ENCODE assay signal across 21 cellular contexts in genomic region chr5:113192541-113192940, GRCh38.
DNase-seq lines count a peak whose midpoint lies in the region; ATAC-seq, FAIRE-seq and TF ChIP-seq lines count a peak whose summit lies in the region.
"Had no signal": no experiment of that assay in that cellular context is flagged by ENCODE, and none has a peak within 500 bp of the region (broad histone marks: within the 10 kb centered on the region; RNA-seq: fewer than 3 reads in every experiment).

No MANE protein-coding gene starts in this region.

- H3K27ac ChIP-seq in PC-3 (ENCODE audit: low read length) (no peak overlapping the region), endothelial cell of umbilical vein (ENCODE audit: insufficient read depth, low read depth, low read length) (no peak overlapping the region), sigmoid colon (no peak overlapping the region)
- no peak overlapping the region for H3K27ac ChIP-seq in effector memory CD4-positive, alpha-beta T cell (ENCODE audit: insufficient read depth, low read length, poor library complexity, severe bottlenecking)
- H3K27ac ChIP-seq: A549 had no signal

- dilution Hi-C loops in endothelial cell of umbilical vein (cut with MboI; ENCODE audit: extremely low pct_ligation_motif_present, low sequenced_read_pairs), result no loop called here

- no peaks in the 10 kb centered on the region for H3F3A ChIP-seq in PC-3 (ENCODE audit: low read length, unreplicated experiment)

- no peak for TF ChIP-seq POLR2A in endothelial cell of umbilical vein (IDR thresholded peaks at IDR 0.05; ENCODE audit: low read depth, low read length)
- TF ChIP-seq POLR2A in sigmoid colon (IDR thresholded peaks at IDR 0.05), result no peak

- no peaks in the 10 kb centered on the region for H4K20me1 ChIP-seq in PC-3 (ENCODE audit: low read length)
- H4K20me1 ChIP-seq in endothelial cell of umbilical vein (replicated peaks; ENCODE audit: control insufficient read depth, extremely low read depth, insufficient read depth, low read length), result no peaks in the 10 kb centered on the region

- no peaks in the 10 kb centered on the region for H3K9me1 ChIP-seq in endothelial cell of umbilical vein (replicated peaks; ENCODE audit: control insufficient read depth, extremely low read depth, insufficient read depth, low read length)

- no peaks in the 10 kb centered on the region for H3K79me2 ChIP-seq in PC-3 (ENCODE audit: low read length)
- H3K79me2 ChIP-seq in endothelial cell of umbilical vein (ENCODE audit: control insufficient read depth, insufficient read depth, low read length), result no peaks in the 10 kb centered on the region

- POLR2A ChIA-PET in PC-3 (lab: Charles Lee; ENCODE audit: unreplicated experiment) (no interaction called here), endothelial cell of umbilical vein (lab: Charles Lee) (no interaction called here)

- H3K4me3 ChIP-seq in PC-3 (ENCODE audit: low read length) (no peak overlapping the region), endothelial cell of umbilical vein (replicated peaks in 1 of 3; ENCODE audit: insufficient read depth in 1 of 3, low read depth in 1 of 3, low read length in 3 of 3) (no peak overlapping the region), sigmoid colon (no peak overlapping the region)
- H3K4me3 ChIP-seq in effector memory CD4-positive, alpha-beta T cell (ENCODE audit: insufficient read depth, low read depth, low read length, poor library complexity, severe bottlenecking), result no peak overlapping the region
- H3K4me3 ChIP-seq: A549, GM23338 had no signal

- no peaks in the 10 kb centered on the region for H3K36me3 ChIP-seq in PC-3 (ENCODE audit: low read depth, low read length)
- H3K36me3 ChIP-seq in endothelial cell of umbilical vein (ENCODE audit: control insufficient read depth in 2 of 2, extremely low read depth in 1 of 2, insufficient read depth in 2 of 2, low read length in 2 of 2), result no peaks in the 10 kb centered on the region
- H3K36me3 ChIP-seq in sigmoid colon, result no peaks in the 10 kb centered on the region
- H3K36me3 ChIP-seq in effector memory CD4-positive, alpha-beta T cell (ENCODE audit: control insufficient read depth, insufficient read depth, low read length), result no peaks in the 10 kb centered on the region

- no peaks in the 10 kb centered on the region for H3K27me3 ChIP-seq in PC-3 (ENCODE audit: low read length)
- no peaks in the 10 kb centered on the region for H3K27me3 ChIP-seq in endothelial cell of umbilical vein (ENCODE audit: control insufficient read depth in 2 of 2, insufficient read depth in 2 of 2, low read length in 2 of 2)
- no peaks in the 10 kb centered on the region for H3K27me3 ChIP-seq in sigmoid colon
- H3K27me3 ChIP-seq in effector memory CD4-positive, alpha-beta T cell (replicated peaks; ENCODE audit: control insufficient read depth, insufficient read depth, low read length, poor library complexity, severe bottlenecking), result no peaks in the 10 kb centered on the region

- FAIRE-seq in D721Med (lab: Jason Lieb, UNC) (peak; percentile 35), endothelial cell of umbilical vein (lab: Jason Lieb, UNC) (peak; percentile 37)
- FAIRE-seq: A549, GM12891, GM18507 had no signal

- intact Hi-C loops in PC-3 (cut with micrococcal nuclease), result no loop called here
- intact Hi-C loops in endothelial cell of umbilical vein (cut with micrococcal nuclease), result no loop called here
- intact Hi-C loops in sigmoid colon (cut with DNase I), result no loop called here

- TF ChIP-seq CTCF in D721Med (IDR thresholded peaks at IDR 0.05; ENCODE audit: insufficient read depth, missing control alignments) (no peak), PC-3 (conservative IDR thresholded peaks at IDR 0.05; ENCODE audit: low read depth, low read length) (no peak), endothelial cell of umbilical vein (IDR thresholded peaks at IDR 0.05; ENCODE audit: extremely low read depth in 1 of 2, insufficient read depth in 1 of 2, low read depth in 1 of 2, low read length in 2 of 2) (no peak), sigmoid colon (IDR thresholded peaks at IDR 0.05) (no peak)

- H3K9ac ChIP-seq in PC-3 (ENCODE audit: low read length) (no peak overlapping the region), endothelial cell of umbilical vein (replicated peaks; ENCODE audit: extremely low read depth, insufficient read depth, low read length) (no peak overlapping the region)

- H3K9me2 ChIP-seq in PC-3 (replicated peaks; ENCODE audit: low read length), result no peaks in the 10 kb centered on the region

- H3K9me3 ChIP-seq in PC-3 (ENCODE audit: low read length) (no peaks in the 10 kb centered on the region), endothelial cell of umbilical vein (replicated peaks; ENCODE audit: control insufficient read depth, insufficient read depth, low read length) (no peaks in the 10 kb centered on the region), sigmoid colon (no peaks in the 10 kb centered on the region)
- no peaks in the 10 kb centered on the region for H3K9me3 ChIP-seq in effector memory CD4-positive, alpha-beta T cell (ENCODE audit: control insufficient read depth, low read length)

- no peak for TF ChIP-seq EP300 in sigmoid colon (IDR thresholded peaks at IDR 0.05)

- peak; percentile 68 for ATAC-seq in PC-3
- ATAC-seq: A549, GM23338, HCT116 had no signal

- peaks cover 12% of the 10 kb centered on the region for H3K4me1 ChIP-seq in PC-3 (ENCODE audit: insufficient read depth, low read length)
- H3K4me1 ChIP-seq in endothelial cell of umbilical vein (ENCODE audit: control insufficient read depth, extremely low read depth, insufficient read depth, low read length), result no peaks in the 10 kb centered on the region
- H3K4me1 ChIP-seq in sigmoid colon, result no peaks in the 10 kb centered on the region
- no peaks in the 10 kb centered on the region for H3K4me1 ChIP-seq in effector memory CD4-positive, alpha-beta T cell (ENCODE audit: control insufficient read depth, insufficient read depth, low read length, poor library complexity, severe bottlenecking)
- H3K4me1 ChIP-seq: A549 had no signal

- 92% methylated on average over 2 of the region's 2 CpGs for WGBS in sigmoid colon, 2 donors

- no peak overlapping the region for H2AFZ ChIP-seq in PC-3 (ENCODE audit: low read length)
- no peak overlapping the region for H2AFZ ChIP-seq in endothelial cell of umbilical vein (ENCODE audit: low read depth, low read length)
- H2AFZ ChIP-seq: GM23338 had no signal

- H3K4me2 ChIP-seq in PC-3 (ENCODE audit: low read length), result no peak overlapping the region
- H3K4me2 ChIP-seq in endothelial cell of umbilical vein (ENCODE audit: insufficient read depth, low read length), result no peak overlapping the region
- H3K4me2 ChIP-seq: A549, GM23338 had no signal

- DNase-seq in D721Med (ENCODE audit: insufficient read length, low spot score), result no peak
- peak; percentile 46 for DNase-seq in PC-3
- no peak for DNase-seq in endothelial cell of umbilical vein (ENCODE audit: low read depth, low spot score)
- no peak for DNase-seq in sigmoid colon
- DNase-seq in AG20443 (ENCODE audit: low spot score), result no peak
- DNase-seq in effector memory CD4-positive, alpha-beta T cell, result no peak
- DNase-seq: 8988T; ACHN; C1 segment of cervical spinal cord; Calu3; CD4-positive, alpha-beta memory T cell; COR-L47; DMS153; DMS79 treated with DMSO at 0.1 percent for 48 hours; GF-D8; H9 had no signal

- CTCF ChIA-PET in PC-3 (lab: Charles Lee), result no interaction called here
- CTCF ChIA-PET in endothelial cell of umbilical vein (lab: Charles Lee), result no interaction called here

- BruUV-seq in PC-3 (replicated peaks; lab: Mats Ljungman, UMichigan), result no TSS peak
- no TSS peak for BruUV-seq in endothelial cell of umbilical vein (replicated peaks; lab: Mats Ljungman, UMichigan)

TF ChIP-seq in endothelial cell of umbilical vein, 7 proteins besides CTCF, POLR2A, EP300 and RAD21:
- TF ChIP-seq MAX (IDR thresholded peaks at IDR 0.05; ENCODE audit: insufficient read depth, insufficient read length) (no peak), GATA2 (IDR thresholded peaks at IDR 0.05; ENCODE audit: insufficient read depth, insufficient read length, low read depth, low read length) (no peak), JUN (IDR thresholded peaks at IDR 0.05; ENCODE audit: borderline replicate concordance, insufficient read depth, insufficient read length, low read depth) (no peak), FOS (IDR thresholded peaks at IDR 0.05; ENCODE audit: borderline replicate concordance, insufficient read depth, low read length) (no peak), POLR2AphosphoS5 (IDR thresholded peaks at IDR 0.05; ENCODE audit: insufficient read depth, low read depth, low read length) (no peak), MYC (IDR thresholded peaks at IDR 0.05; ENCODE audit: low read depth, low read length) (no peak), EZH2 (IDR thresholded peaks at IDR 0.05; ENCODE audit: borderline replicate concordance, low read depth, low read length, severe bottlenecking) (no peak)
